Comparison of ENCODE assay signal across 1 cellular context in genomic region chr11:24697722-24698121, GRCh38.
TF ChIP-seq lines count a peak whose summit lies in the region.

No MANE protein-coding gene starts in this region.

TF ChIP-seq in SK-N-SH, 30 proteins besides CTCF, POLR2A, EP300 and RAD21 (continued from another document):
- TF ChIP-seq FOXM1 (IDR thresholded peaks at IDR 0.05; ENCODE audit: low read depth): no peak
